ENCODE assay signal across 9 cellular contexts in genomic region chr19:1171755-1172352, GRCh38. TPM values are rescaled to one million over a fixed set of nuclear protein-coding genes. Genes with fewer than 3 reads are reported as not detected.
DNase-seq lines count a peak whose midpoint lies in the region; ATAC-seq and TF ChIP-seq lines count a peak whose summit lies in the region.
"Had no signal": no experiment of that assay in that cellular context is flagged by ENCODE, and none has a peak within 500 bp of the region (broad histone marks: within the 10 kb centered on the region; RNA-seq: fewer than 3 reads in every experiment).

No MANE protein-coding gene starts in this region.

- H3K27ac ChIP-seq in cardiac muscle cell (peak overlapping the region; percentile 67), lung (ENCODE audit: low read depth in 1 of 2, low read length in 1 of 2) (peak overlapping the region; percentile 0 to 96), urinary bladder (ENCODE audit: low read depth) (peak overlapping the region; percentile 25)

- no peak for DNase-seq in cardiac muscle cell (ENCODE audit: low read depth in 1 of 2, low spot score in 1 of 2)
- no peak for DNase-seq in cardiac septum (ENCODE audit: low spot score)
- DNase-seq in astrocyte of the cerebellum (ENCODE audit: low read depth), result no peak
- no peak for DNase-seq in lung (ENCODE audit: low spot score)
- DNase-seq in SW 1271 (lab: John Stamatoyannopoulos, UW), result no peak
- DNase-seq: activated CD4-positive, alpha-beta T cell treated with anti-CD3 and anti-CD28 coated beads for 4 hours had no signal

- H3K36me3 ChIP-seq in cardiac muscle cell, result no peaks in the 10 kb centered on the region
- peaks cover 0 to 16% of the 10 kb centered on the region in 2 donors for H3K36me3 ChIP-seq in lung (ENCODE audit: control insufficient read depth in 2 of 2, insufficient read depth in 2 of 2, low read length in 2 of 2)
- H3K36me3 ChIP-seq in urinary bladder (ENCODE audit: insufficient read depth), result no peaks in the 10 kb centered on the region

- ATAC-seq in lung (ENCODE audit: insufficient read depth, low FRiP score) (no peak), HG02642 (IDR thresholded peaks at IDR 0.05; ENCODE audit: poor library complexity, unreplicated experiment) (no peak), HG03095 (IDR thresholded peaks at IDR 0.05; ENCODE audit: unreplicated experiment) (no peak)

- no peak for TF ChIP-seq CTCF in cardiac muscle cell (IDR thresholded peaks at IDR 0.05; ENCODE audit: low read depth, low read length)
- TF ChIP-seq CTCF in astrocyte of the cerebellum (IDR thresholded peaks at IDR 0.05; ENCODE audit: low read depth, low read length, missing control alignments), result no peak
- no peak for TF ChIP-seq CTCF in lung (IDR thresholded peaks at IDR 0.05; ENCODE audit: control extremely low read depth, extremely low read depth)

- peaks cover 20% of the 10 kb centered on the region for H3K4me1 ChIP-seq in cardiac muscle cell (ENCODE audit: low read depth)
- peaks cover 0 to 42% of the 10 kb centered on the region in 2 donors for H3K4me1 ChIP-seq in lung (ENCODE audit: control insufficient read depth in 2 of 2, insufficient read depth in 2 of 2, low read length in 2 of 2)
- no peaks in the 10 kb centered on the region for H3K4me1 ChIP-seq in urinary bladder (ENCODE audit: insufficient read depth)

- H3K27me3 ChIP-seq in cardiac muscle cell (no peaks in the 10 kb centered on the region), lung (ENCODE audit: control insufficient read depth, insufficient read depth) (no peaks in the 10 kb centered on the region)

- no peak overlapping the region for H3K4me3 ChIP-seq in cardiac muscle cell
- peak overlapping the region; percentile 80 for H3K4me3 ChIP-seq in astrocyte of the cerebellum (ENCODE audit: low read depth, low read length)
- no peak overlapping the region for H3K4me3 ChIP-seq in lung
- no peak overlapping the region for H3K4me3 ChIP-seq in urinary bladder (ENCODE audit: low read depth, low read length)

- in situ Hi-C loops in astrocyte of the cerebellum (cut with HindIII; ENCODE audit: low sequenced_read_pairs), result no loop called here

- no peaks in the 10 kb centered on the region for H3K9me3 ChIP-seq in cardiac muscle cell (ENCODE audit: low read depth)
- no peaks in the 10 kb centered on the region for H3K9me3 ChIP-seq in lung (ENCODE audit: control insufficient read depth in 2 of 2, insufficient read depth in 1 of 2, low read length in 1 of 2)

- intact Hi-C loops in cardiac septum (cut with DNase I), result loop anchor here (2.0 kb wide), 1 partner anchor 39 kb away; no protein-coding TSS in a partner anchor

- 62 to 85% methylated on average over 15 of the region's 15 CpGs for WGBS in lung, 2 donors
- 51% methylated on average over 15 of the region's 15 CpGs for WGBS in urinary bladder

RNA-seq across cellular contexts. Expression of gene SBNO2, which starts 2.2 kb away (rescaled TPM):
- total RNA-seq in cardiac muscle cell, result 23.0 and 28.5 TPM in 2 replicates
- 6.8 and 11.8 TPM in 2 replicates for polyA plus RNA-seq in cardiac muscle cell
- total RNA-seq in cardiac septum, result 37.3 TPM
- total RNA-seq in lung, result 100 to 1,000 TPM in 1 of 2 donors, 10 to 100 TPM in 1; 45.6 to 128 TPM
- 100 to 1,000 TPM in 1 of 2 donors, 10 to 100 TPM in 1; 63.3 to 155 TPM for polyA plus RNA-seq in lung
- 7.6 TPM for total RNA-seq in urinary bladder
- polyA plus RNA-seq in urinary bladder, result 44.8 TPM

RNA-seq across cellular contexts. Expression of gene STK11, which starts 33.7 kb away (rescaled TPM):
- total RNA-seq in cardiac muscle cell, result 140 and 180 TPM in 2 replicates
- 122 and 154 TPM in 2 replicates for polyA plus RNA-seq in cardiac muscle cell
- 49.7 TPM for total RNA-seq in cardiac septum
- total RNA-seq in lung, result 10 to 100 TPM; 51.0 to 58.3 TPM
- polyA plus RNA-seq in lung, result 10 to 100 TPM; 43.1 to 59.8 TPM
- total RNA-seq in urinary bladder, result 31.7 TPM
- polyA plus RNA-seq in urinary bladder, result 56.5 TPM
